ENCODE assay signal across 17 cellular contexts in the genomic region with DNA sequence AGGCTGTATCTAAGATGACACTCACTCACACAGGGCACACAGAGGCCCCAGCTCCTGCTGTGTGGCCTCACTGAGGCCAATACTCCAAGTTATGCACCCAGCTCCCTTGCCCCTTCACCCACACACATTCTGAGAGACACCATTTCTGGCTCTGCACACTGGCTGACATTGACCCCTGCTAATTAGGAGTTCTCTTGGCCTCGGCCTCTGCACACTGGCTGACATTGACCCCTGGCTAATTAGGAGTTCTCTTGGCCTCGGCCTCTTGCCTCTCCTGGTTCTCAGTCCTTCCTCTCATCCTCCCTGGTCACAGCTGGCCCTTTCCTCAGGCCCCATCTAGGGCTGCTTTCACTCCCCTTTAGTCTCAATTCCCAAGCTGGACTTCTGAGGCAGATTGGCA.
"Had no signal": no experiment of that assay in that cellular context is flagged by ENCODE, and none has a peak within 500 bp of the region (broad histone marks: within the 10 kb centered on the region; RNA-seq: fewer than 3 reads in every experiment).

No MANE protein-coding gene starts in this region.

- DNase-seq: activated CD4-positive, alpha-beta T cell treated with anti-CD3 and anti-CD28 coated beads, Interleukin-2, amount 50 U/mL, for 1 hour; activated gamma-delta T cell; activated T-cell treated with anti-CD3 and anti-CD28 coated beads, Interleukin-2, amount 50 U/mL, for 4 hours; central memory CD4-positive, alpha-beta T cell; colonic mucosa; effector CD8-positive, alpha-beta T cell; foreskin keratinocyte; naive B cell; ovary; stimulated activated CD4-positive, alpha-beta T cell treated with anti-CD3 and anti-CD28 coated beads, Interleukin-2, amount 100 ng/mL, for 48 hours; stimulated activated naive B cell treated with anti-CD40 and anti-IgM and Interleukin-4, amounts not matched to agents 10 μg/mL and 1 μg/mL and 100 μg/mL, for 72 hours; upper lobe of right lung had no signal

- H3K27ac ChIP-seq: colonic mucosa, foreskin keratinocyte, neural progenitor cell, ovary, SK-N-MC, upper lobe of right lung had no signal

- H3K36me3 Mint-ChIP-seq: activated naive CD4-positive, alpha-beta T cell treated with anti-CD3 and anti-CD28 coated beads, Interleukin-2, amount 50 U/mL, for 72 hours; neural progenitor cell; stimulated activated naive B cell treated with anti-CD40 and anti-IgM and Interleukin-4, amounts not matched to agents 10 μg/mL and 1 μg/mL and 100 μg/mL, for 72 hours had no signal

- H3K9me3 ChIP-seq: colonic mucosa, ovary, upper lobe of right lung had no signal

- H3K4me1 Mint-ChIP-seq: stimulated activated naive B cell treated with anti-CD40 and anti-IgM and Interleukin-4, amounts not matched to agents 10 μg/mL and 1 μg/mL and 100 μg/mL, for 72 hours had no signal

- H3K27ac Mint-ChIP-seq: activated naive CD4-positive, alpha-beta T cell treated with anti-CD3 and anti-CD28 coated beads, Interleukin-2, amount 50 U/mL, for 72 hours; naive B cell; neural progenitor cell; stimulated activated naive B cell treated with anti-CD40 and anti-IgM and Interleukin-4, amounts not matched to agents 10 μg/mL and 1 μg/mL and 100 μg/mL, for 72 hours had no signal

- H3K9ac ChIP-seq: neural progenitor cell had no signal

- H3K4me3 Mint-ChIP-seq: activated T-cell treated with anti-CD3 and anti-CD28 coated beads, Interleukin-2, amount 50 U/mL, for 4 hours; neural progenitor cell; stimulated activated naive B cell treated with anti-CD40 and anti-IgM and Interleukin-4, amounts not matched to agents 10 μg/mL and 1 μg/mL and 100 μg/mL, for 72 hours had no signal

- H3K4me3 ChIP-seq: colonic mucosa, lung, neural progenitor cell, ovary, SK-N-MC, upper lobe of right lung had no signal

- H3K4me1 ChIP-seq: colonic mucosa, foreskin keratinocyte, upper lobe of right lung had no signal

- ATAC-seq: activated CD4-positive, CD25-positive, alpha-beta regulatory T cell treated with anti-CD3 and anti-CD28 coated beads, Interleukin-2, amount 50 U/mL, for 24 hours; activated naive CD4-positive, alpha-beta T cell treated with anti-CD3 and anti-CD28 coated beads, Interleukin-2, amount 50 U/mL, for 72 hours; activated T-cell treated with anti-CD3 and anti-CD28 coated beads, Interleukin-2, amount 50 U/mL, for 4 hours; foreskin keratinocyte; stimulated activated naive B cell treated with anti-CD40 and anti-IgM and Interleukin-4, amounts not matched to agents 10 μg/mL and 1 μg/mL and 100 μg/mL, for 72 hours; upper lobe of right lung had no signal

- H3K36me3 ChIP-seq: colonic mucosa, neural progenitor cell, ovary, upper lobe of right lung had no signal

- H3K27me3 ChIP-seq: colonic mucosa, foreskin keratinocyte, neural progenitor cell, ovary had no signal
